17 cellular contexts compared by ENCODE assay signal in the genomic region with DNA sequence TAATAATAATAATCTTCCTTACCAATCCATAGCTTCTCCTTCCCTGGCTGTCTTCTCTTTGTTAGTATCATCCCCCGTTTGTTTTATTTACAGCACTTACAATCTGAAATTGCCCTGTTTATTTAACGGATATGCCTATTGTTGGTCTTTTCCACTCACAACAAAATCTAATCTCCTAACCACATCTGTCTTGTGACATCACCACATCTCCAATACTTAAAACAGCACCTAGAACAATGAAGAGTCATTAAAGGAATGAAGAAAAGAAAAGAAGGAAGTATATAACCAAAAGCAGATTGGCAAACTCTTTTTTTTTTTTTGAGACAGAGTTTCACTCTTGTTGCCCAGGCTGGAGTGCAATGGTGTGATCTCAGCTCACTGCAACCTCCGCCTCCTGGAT.
"Had no signal": no experiment of that assay in that cellular context is flagged by ENCODE, and none has a peak within 500 bp of the region (broad histone marks: within the 10 kb centered on the region; RNA-seq: fewer than 3 reads in every experiment).

No MANE protein-coding gene starts in this region.

- ATAC-seq: body of pancreas; effector memory CD8-positive, alpha-beta T cell; heart left ventricle; naive thymus-derived CD8-positive, alpha-beta T cell; stimulated activated naive CD8-positive, alpha-beta T cell treated with anti-CD3 and anti-CD28 coated beads, Interleukin-15, Interleukin-2, amounts not matched to agents 100 U/mL and 50 U/mL, for 24 hours had no signal

- DNase-seq: activated CD4-positive, alpha-beta T cell treated with anti-CD3 and anti-CD28 coated beads, Interleukin-2, amount 10 ng/mL, durations not matched to agents 7 days and 5 days; activated CD4-positive, CD25-positive, alpha-beta regulatory T cell; activated CD8-positive, alpha-beta memory T cell treated with anti-CD3 and anti-CD28 coated beads for 24 hours; activated naive CD4-positive, alpha-beta T cell treated with Interleukin-2 at 50 U/mL for 16 hours; body of pancreas; cortex of kidney; effector memory CD8-positive, alpha-beta T cell; foreskin melanocyte; heart left ventricle; mammary epithelial cell; naive thymus-derived CD8-positive, alpha-beta T cell; retina; stimulated activated CD4-positive, alpha-beta T cell treated with anti-CD3 and anti-CD28 coated beads, Interleukin-4, amount 100 ng/mL, for 1 hour; stimulated activated CD8-positive, alpha-beta memory T cell treated with anti-CD3 and anti-CD28 coated beads, Interleukin-4, amount 100 ng/mL, for 48 hours; stimulated activated naive CD8-positive, alpha-beta T cell treated with anti-CD3 and anti-CD28 coated beads, Interleukin-15, Interleukin-2, amounts not matched to agents 100 U/mL and 50 U/mL, for 24 hours had no signal

- H3K4me3 ChIP-seq: body of pancreas, heart left ventricle, suprapubic skin had no signal

- H3K9me3 ChIP-seq: body of pancreas, heart left ventricle, neutrophil, suprapubic skin had no signal

- H3K27me3 ChIP-seq: body of pancreas, heart left ventricle, neutrophil, suprapubic skin had no signal

- H3K27ac ChIP-seq: body of pancreas, heart left ventricle, neutrophil, suprapubic skin had no signal

- H3K36me3 ChIP-seq: heart left ventricle, neutrophil, suprapubic skin had no signal

- H3K4me1 ChIP-seq: body of pancreas, suprapubic skin had no signal
